Comparison of ENCODE assay signal across 11 cellular contexts in the genomic region with DNA sequence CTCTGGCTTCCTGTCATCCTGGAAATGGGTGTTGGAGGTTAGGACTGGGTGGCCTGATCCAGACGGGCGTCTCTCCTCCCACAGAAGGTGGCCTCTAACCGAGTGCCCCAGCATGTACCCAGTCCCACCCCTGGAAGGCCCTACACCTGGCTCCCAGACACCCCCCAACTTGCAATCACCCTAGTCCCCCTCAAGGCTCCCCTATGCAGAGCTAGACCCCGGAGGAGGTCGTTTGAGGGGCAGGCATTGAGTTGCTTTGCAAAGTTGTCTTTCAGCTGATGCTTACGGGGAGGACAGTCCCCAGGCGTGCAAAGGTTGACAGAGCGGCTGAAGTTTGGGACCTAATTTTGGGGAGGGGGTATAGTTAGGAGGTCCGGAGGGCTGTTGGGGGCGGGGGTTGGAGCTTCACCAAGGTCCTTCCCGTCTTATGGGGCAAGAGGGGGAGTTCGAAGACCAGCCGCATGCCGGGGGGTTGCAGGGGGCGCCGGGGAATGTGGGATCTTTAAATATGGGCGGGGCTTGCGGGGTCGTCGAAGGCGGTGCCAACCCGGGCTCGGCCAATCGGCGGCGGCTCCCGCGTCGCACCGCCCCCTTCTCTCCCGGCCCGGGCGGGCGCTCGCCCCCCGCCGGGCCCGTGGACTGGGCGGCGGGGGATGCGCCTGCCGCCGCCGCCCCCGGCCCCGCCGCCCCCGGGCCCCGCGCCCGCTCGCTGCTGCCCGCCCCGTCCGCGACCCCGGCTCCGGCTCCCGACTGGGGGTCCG. TPM values are rescaled to one million over a fixed set of nuclear protein-coding genes. Genes with fewer than 3 reads are reported as not detected.
DNase-seq lines count a peak whose midpoint lies in the region; ATAC-seq and TF ChIP-seq lines count a peak whose summit lies in the region.
"Had no signal": no experiment of that assay in that cellular context is flagged by ENCODE, and none has a peak within 500 bp of the region (broad histone marks: within the 10 kb centered on the region; RNA-seq: fewer than 3 reads in every experiment).

A gene (plus strand): TSS at position 611 of the 761 bp plus-strand sequence. CDS start 6,782 bp downstream, outside the sequence.

- intact Hi-C loops in activated CD8-positive, alpha-beta T cell treated with anti-CD3 and anti-CD28 coated beads for 36 hours (cut with micrococcal nuclease), result no loop called here
- intact Hi-C loops in sciatic nerve (cut with DNase I), result no loop called here

- H3K27ac Mint-ChIP-seq in activated CD8-positive, alpha-beta T cell treated with anti-CD3 and anti-CD28 coated beads for 36 hours, result no peak within 1 kb of the TSS
- no peak within 1 kb of the TSS for H3K27ac Mint-ChIP-seq in activated CD8-positive, alpha-beta T cell treated with anti-CD3 and anti-CD28 coated beads, Interleukin-2, amount 10 ng/mL, durations not matched to agents 7 days and 5 days
- H3K27ac Mint-ChIP-seq: activated naive CD4-positive, alpha-beta T cell treated with anti-CD3 and anti-CD28 coated beads for 36 hours had no signal

- H3K9me3 Mint-ChIP-seq in activated CD8-positive, alpha-beta T cell treated with anti-CD3 and anti-CD28 coated beads for 36 hours, result no peaks in the 10 kb centered on the region
- H3K9me3 Mint-ChIP-seq in activated CD8-positive, alpha-beta T cell treated with anti-CD3 and anti-CD28 coated beads, Interleukin-2, amount 10 ng/mL, durations not matched to agents 7 days and 5 days (ENCODE audit: insufficient read depth), result no peaks in the 10 kb centered on the region
- H3K9me3 Mint-ChIP-seq: activated naive CD4-positive, alpha-beta T cell treated with anti-CD3 and anti-CD28 coated beads for 36 hours had no signal

- H3K36me3 Mint-ChIP-seq in activated CD8-positive, alpha-beta T cell treated with anti-CD3 and anti-CD28 coated beads for 36 hours (ENCODE audit: low read depth), result no peaks in the 10 kb centered on the region
- H3K36me3 Mint-ChIP-seq in activated CD8-positive, alpha-beta T cell treated with anti-CD3 and anti-CD28 coated beads, Interleukin-2, amount 10 ng/mL, durations not matched to agents 7 days and 5 days (ENCODE audit: low read depth), result no peaks in the 10 kb centered on the region

- CTCF ChIA-PET in activated CD8-positive, alpha-beta T cell treated with anti-CD3 and anti-CD28 coated beads for 36 hours (lab: Charles Lee), result interaction anchor here (1.0 to 2.0 kb wide), 2 partner anchors 29 to 34 kb away, joined by 3 to 6 read pairs; a partner anchor contains a TSS
- CTCF ChIA-PET in activated CD8-positive, alpha-beta T cell treated with anti-CD3 and anti-CD28 coated beads, Interleukin-2, amount 10 ng/mL, durations not matched to agents 7 days and 5 days (lab: Charles Lee), result interaction anchor here (1.0 to 1.8 kb wide), 5 partner anchors 21 to 107 kb away, joined by 3 to 5 read pairs (median 4); a partner anchor contains a TSS

- POLR2A ChIA-PET in activated CD8-positive, alpha-beta T cell treated with anti-CD3 and anti-CD28 coated beads for 36 hours (lab: Charles Lee), result interaction anchor here (1.6 kb wide), 1 partner anchor 14 kb away, joined by 5 read pairs; no protein-coding TSS in a partner anchor
- POLR2A ChIA-PET in activated CD8-positive, alpha-beta T cell treated with anti-CD3 and anti-CD28 coated beads, Interleukin-2, amount 10 ng/mL, durations not matched to agents 7 days and 5 days (lab: Charles Lee), result no interaction called here

- TF ChIP-seq CTCF in activated CD8-positive, alpha-beta T cell treated with anti-CD3 and anti-CD28 coated beads for 36 hours (IDR thresholded peaks at IDR 0.05), result no peak

- peaks cover 7% of the 10 kb centered on the region for H3K4me1 Mint-ChIP-seq in activated CD8-positive, alpha-beta T cell treated with anti-CD3 and anti-CD28 coated beads for 36 hours (ENCODE audit: low read depth)
- H3K4me1 Mint-ChIP-seq in activated CD8-positive, alpha-beta T cell treated with anti-CD3 and anti-CD28 coated beads, Interleukin-2, amount 10 ng/mL, durations not matched to agents 7 days and 5 days (ENCODE audit: low read depth), result peaks cover 9% of the 10 kb centered on the region

- H3K27me3 Mint-ChIP-seq in activated CD8-positive, alpha-beta T cell treated with anti-CD3 and anti-CD28 coated beads for 36 hours, result peaks cover 37% of the 10 kb centered on the region
- peaks cover 34% of the 10 kb centered on the region for H3K27me3 Mint-ChIP-seq in activated CD8-positive, alpha-beta T cell treated with anti-CD3 and anti-CD28 coated beads, Interleukin-2, amount 10 ng/mL, durations not matched to agents 7 days and 5 days (ENCODE audit: low read depth)

- DNase-seq in activated CD8-positive, alpha-beta T cell treated with anti-CD3 and anti-CD28 coated beads for 36 hours, result no peak
- DNase-seq in activated CD8-positive, alpha-beta T cell treated with anti-CD3 and anti-CD28 coated beads, Interleukin-2, amount 10 ng/mL, durations not matched to agents 7 days and 5 days, result no peak
- peak; percentile 82 for DNase-seq in NCI-H82 (lab: John Stamatoyannopoulos, UW)
- DNase-seq in germinal center (ENCODE audit: low spot score), result peak; percentile 80
- DNase-seq in sciatic nerve (ENCODE audit: low spot score), result no peak
- DNase-seq in NCI-H2029 treated with DMSO at 0.1 percent for 48 hours (lab: John Stamatoyannopoulos, UW), result no peak
- DNase-seq: activated naive CD4-positive, alpha-beta T cell treated with anti-CD3 and anti-CD28 coated beads for 36 hours; NCI-H187; T-helper 9 cell had no signal

- no peak within 1 kb of the TSS for H3K4me3 Mint-ChIP-seq in activated CD8-positive, alpha-beta T cell treated with anti-CD3 and anti-CD28 coated beads for 36 hours
- H3K4me3 Mint-ChIP-seq in activated CD8-positive, alpha-beta T cell treated with anti-CD3 and anti-CD28 coated beads, Interleukin-2, amount 10 ng/mL, durations not matched to agents 7 days and 5 days, result no peak within 1 kb of the TSS
- H3K4me3 Mint-ChIP-seq: activated naive CD4-positive, alpha-beta T cell treated with anti-CD3 and anti-CD28 coated beads for 36 hours had no signal

- ATAC-seq in activated CD8-positive, alpha-beta T cell treated with anti-CD3 and anti-CD28 coated beads for 36 hours, result peak; percentile 35
- no peak for ATAC-seq in activated CD8-positive, alpha-beta T cell treated with anti-CD3 and anti-CD28 coated beads, Interleukin-2, amount 10 ng/mL, durations not matched to agents 7 days and 5 days
- peak; percentile 74 for ATAC-seq in sciatic nerve
- no peak for ATAC-seq in HG03039 (IDR thresholded peaks at IDR 0.05; ENCODE audit: unreplicated experiment)
- no peak for ATAC-seq in GM21423 (IDR thresholded peaks at IDR 0.05; ENCODE audit: unreplicated experiment)

RNA-seq across cellular contexts. Expression of the gene that starts here (rescaled TPM):
- 1 to 10 TPM in 1 of 2 experiments, under 1 TPM in 1; 0.25 to 1.7 TPM for total RNA-seq in activated CD8-positive, alpha-beta T cell treated with anti-CD3 and anti-CD28 coated beads for 36 hours
- not detected for total RNA-seq in activated CD8-positive, alpha-beta T cell treated with anti-CD3 and anti-CD28 coated beads, Interleukin-2, amount 10 ng/mL, durations not matched to agents 7 days and 5 days
- 1.4 TPM for total RNA-seq in sciatic nerve

Comparison
In these comparisons a context has a peak if more than half of its experiments do, and no peak if none do; other contexts are left out.
1. ATAC-seq: peak in activated CD8-positive, alpha-beta T cell treated with anti-CD3 and anti-CD28 coated beads for 36 hours (single experiment) and sciatic nerve (single experiment); none in activated CD8-positive, alpha-beta T cell treated with anti-CD3 and anti-CD28 coated beads, Interleukin-2, amount 10 ng/mL, durations not matched to agents 7 days and 5 days (single experiment), HG03039 (single experiment) and GM21423 (single experiment).
2. DNase-seq: peak in NCI-H82 (single experiment) and germinal center (single experiment); none in activated CD8-positive, alpha-beta T cell treated with anti-CD3 and anti-CD28 coated beads for 36 hours (single experiment), activated CD8-positive, alpha-beta T cell treated with anti-CD3 and anti-CD28 coated beads, Interleukin-2, amount 10 ng/mL, durations not matched to agents 7 days and 5 days (single experiment), sciatic nerve (single experiment) and NCI-H2029 treated with DMSO at 0.1 percent for 48 hours (single experiment).